Comparison of ENCODE assay signal across 16 cellular contexts in genomic region chr14:75864352-75864751, GRCh38.
DNase-seq lines count a peak whose midpoint lies in the region; ATAC-seq and TF ChIP-seq lines count a peak whose summit lies in the region.
"Had no signal": no experiment of that assay in that cellular context is flagged by ENCODE, and none has a peak within 500 bp of the region (broad histone marks: within the 10 kb centered on the region; RNA-seq: fewer than 3 reads in every experiment).

No MANE protein-coding gene starts in this region.

- H3K79me2 ChIP-seq in hepatocyte = no peaks in the 10 kb centered on the region

- POLR2A ChIA-PET in AG04450 (lab: Yijun Ruan, JAX) = interaction anchor here (1.2 kb wide), 2 partner anchors 12 to 118 kb away, joined by 4 to 8 read pairs; no protein-coding TSS in a partner anchor

- peak; percentile 55 for DNase-seq in AG04450 (ENCODE audit: low read depth, low spot score)
- peak; percentile 26 for DNase-seq in LHCN-M2 (ENCODE audit: low read depth)
- DNase-seq in brain microvascular endothelial cell = peak; percentile 52
- DNase-seq in hepatocyte (ENCODE audit: low spot score) = no peak
- DNase-seq in NCI-H128 (lab: John Stamatoyannopoulos, UW; ENCODE audit: unreplicated experiment) = no peak
- DNase-seq in islet precursor cell = no peak
- DNase-seq in mesothelial cell of epicardium (ENCODE audit: low spot score in 2 of 2, unreplicated experiment in 2 of 2) = no peak
- DNase-seq: activated CD4-positive, alpha-beta T cell treated with anti-CD3 and anti-CD28 coated beads, Interleukin-2, amount 10 ng/mL, durations not matched to agents 7 days and 5 days; activated naive CD4-positive, alpha-beta T cell treated with anti-CD3 and anti-CD28 coated beads, Interleukin-2, amount 10 ng/mL, durations not matched to agents 7 days and 5 days; effector CD4-positive, alpha-beta T cell; NCI-H1694 treated with DMSO at 0.1 percent for 48 hours; NCI-H446 treated with DMSO at 0.1 percent for 48 hours; right cardiac atrium; stimulated activated CD4-positive, alpha-beta T cell treated with anti-CD3 and anti-CD28 coated beads, Interleukin-2, amount 100 ng/mL, for 24 hours had no signal

- H3K27me3 ChIP-seq in AG04450 (ENCODE audit: control insufficient read depth, insufficient read depth, low read length) = no peaks in the 10 kb centered on the region
- H3K27me3 ChIP-seq in brain microvascular endothelial cell (replicated peaks) = no peaks in the 10 kb centered on the region
- no peaks in the 10 kb centered on the region for H3K27me3 ChIP-seq in hepatocyte

- 79% methylated on average over 2 of the region's 2 CpGs for WGBS in hepatocyte (ENCODE audit: low lambda C conversion rate, missing lambda C conversion rate)

- H3K27me3 Mint-ChIP-seq in mesothelial cell of epicardium (ENCODE audit: low read depth) = no peaks in the 10 kb centered on the region
- H3K27me3 Mint-ChIP-seq: activated CD4-positive, alpha-beta T cell treated with anti-CD3 and anti-CD28 coated beads, Interleukin-2, amount 10 ng/mL, durations not matched to agents 7 days and 5 days; activated naive CD4-positive, alpha-beta T cell treated with anti-CD3 and anti-CD28 coated beads, Interleukin-2, amount 10 ng/mL, durations not matched to agents 7 days and 5 days had no signal

- H3K36me3 ChIP-seq in brain microvascular endothelial cell (replicated peaks) (no peaks in the 10 kb centered on the region), hepatocyte (replicated peaks; ENCODE audit: insufficient read depth, low read depth) (no peaks in the 10 kb centered on the region)

- H3K9me2 ChIP-seq in hepatocyte (replicated peaks; ENCODE audit: insufficient read depth) = no peaks in the 10 kb centered on the region

- H3K27ac ChIP-seq in AG04450 (ENCODE audit: low read depth, low read length) = no peak overlapping the region
- H3K27ac ChIP-seq in brain microvascular endothelial cell = peak overlapping the region; percentile 40
- peak overlapping the region; percentile 2 for H3K27ac ChIP-seq in hepatocyte

- no peak overlapping the region for H3K4me2 ChIP-seq in hepatocyte

- H3K4me3 Mint-ChIP-seq in mesothelial cell of epicardium = no peak overlapping the region
- H3K4me3 Mint-ChIP-seq: activated CD4-positive, alpha-beta T cell treated with anti-CD3 and anti-CD28 coated beads, Interleukin-2, amount 10 ng/mL, durations not matched to agents 7 days and 5 days; activated naive CD4-positive, alpha-beta T cell treated with anti-CD3 and anti-CD28 coated beads, Interleukin-2, amount 10 ng/mL, durations not matched to agents 7 days and 5 days; neural crest cell had no signal

- ATAC-seq in HG02571 (IDR thresholded peaks at IDR 0.05; ENCODE audit: unreplicated experiment) = no peak
- ATAC-seq: right cardiac atrium had no signal

- CTCF ChIA-PET in AG04450 (lab: Charles Lee) = interaction anchor here (0.7 to 2.4 kb wide), 6 partner anchors 12 to 153 kb away, joined by 3 to 9 read pairs (median 4); no protein-coding TSS in a partner anchor

- H3K4me1 Mint-ChIP-seq in mesothelial cell of epicardium = peaks cover 57% of the 10 kb centered on the region

- in situ Hi-C loops in brain microvascular endothelial cell (cut with HindIII; ENCODE audit: low pct_ligation_motif_present, low sequenced_read_pairs) = no loop called here

- no peaks in the 10 kb centered on the region for H3K9me3 Mint-ChIP-seq in mesothelial cell of epicardium
- H3K9me3 Mint-ChIP-seq: activated CD4-positive, alpha-beta T cell treated with anti-CD3 and anti-CD28 coated beads, Interleukin-2, amount 10 ng/mL, durations not matched to agents 7 days and 5 days; activated naive CD4-positive, alpha-beta T cell treated with anti-CD3 and anti-CD28 coated beads, Interleukin-2, amount 10 ng/mL, durations not matched to agents 7 days and 5 days; neural crest cell had no signal

- peaks cover 37% of the 10 kb centered on the region for H3K4me1 ChIP-seq in hepatocyte (ENCODE audit: insufficient read depth)

- H4K20me1 ChIP-seq in hepatocyte (ENCODE audit: insufficient read depth, poor library complexity, severe bottlenecking) = no peaks in the 10 kb centered on the region

- no peak overlapping the region for H3K27ac Mint-ChIP-seq in mesothelial cell of epicardium
- H3K27ac Mint-ChIP-seq: activated CD4-positive, alpha-beta T cell treated with anti-CD3 and anti-CD28 coated beads, Interleukin-2, amount 10 ng/mL, durations not matched to agents 7 days and 5 days; activated naive CD4-positive, alpha-beta T cell treated with anti-CD3 and anti-CD28 coated beads, Interleukin-2, amount 10 ng/mL, durations not matched to agents 7 days and 5 days had no signal

- TF ChIP-seq CTCF in AG04450 (IDR thresholded peaks at IDR 0.05; ENCODE audit: low read depth, low read length) (no peak), brain microvascular endothelial cell (IDR thresholded peaks at IDR 0.05; ENCODE audit: low read depth, low read length, missing control alignments) (no peak), hepatocyte (IDR thresholded peaks at IDR 0.05; ENCODE audit: poor library complexity) (no peak), mesothelial cell of epicardium (IDR thresholded peaks at IDR 0.05; ENCODE audit: unreplicated experiment) (no peak)

- H3K36me3 Mint-ChIP-seq in mesothelial cell of epicardium = no peaks in the 10 kb centered on the region
- H3K36me3 Mint-ChIP-seq: activated naive CD4-positive, alpha-beta T cell treated with anti-CD3 and anti-CD28 coated beads, Interleukin-2, amount 10 ng/mL, durations not matched to agents 7 days and 5 days had no signal

- H3K9me3 ChIP-seq in AG04450 (ENCODE audit: control insufficient read depth, insufficient read depth, low read length) (no peaks in the 10 kb centered on the region), hepatocyte (ENCODE audit: low read depth) (no peaks in the 10 kb centered on the region)

- no peak overlapping the region for H2AFZ ChIP-seq in hepatocyte

- H3K4me3 ChIP-seq in AG04450 (ENCODE audit: low read depth, low read length) = no peak overlapping the region
- H3K4me3 ChIP-seq in brain microvascular endothelial cell (ENCODE audit: low read depth, low read length) = no peak overlapping the region
- H3K4me3 ChIP-seq in hepatocyte = no peak overlapping the region

Comparison
In these comparisons a context has a peak if more than half of its experiments do, and no peak if none do; other contexts are left out.
1. DNase-seq: peak in AG04450 (single experiment), LHCN-M2 (single experiment) and brain microvascular endothelial cell (single experiment); none in hepatocyte (single experiment), NCI-H128 (single experiment), islet precursor cell (single experiment) and mesothelial cell of epicardium (0 of 2).